Comparison of ENCODE assay signal across 1 cellular context in the genomic region with DNA sequence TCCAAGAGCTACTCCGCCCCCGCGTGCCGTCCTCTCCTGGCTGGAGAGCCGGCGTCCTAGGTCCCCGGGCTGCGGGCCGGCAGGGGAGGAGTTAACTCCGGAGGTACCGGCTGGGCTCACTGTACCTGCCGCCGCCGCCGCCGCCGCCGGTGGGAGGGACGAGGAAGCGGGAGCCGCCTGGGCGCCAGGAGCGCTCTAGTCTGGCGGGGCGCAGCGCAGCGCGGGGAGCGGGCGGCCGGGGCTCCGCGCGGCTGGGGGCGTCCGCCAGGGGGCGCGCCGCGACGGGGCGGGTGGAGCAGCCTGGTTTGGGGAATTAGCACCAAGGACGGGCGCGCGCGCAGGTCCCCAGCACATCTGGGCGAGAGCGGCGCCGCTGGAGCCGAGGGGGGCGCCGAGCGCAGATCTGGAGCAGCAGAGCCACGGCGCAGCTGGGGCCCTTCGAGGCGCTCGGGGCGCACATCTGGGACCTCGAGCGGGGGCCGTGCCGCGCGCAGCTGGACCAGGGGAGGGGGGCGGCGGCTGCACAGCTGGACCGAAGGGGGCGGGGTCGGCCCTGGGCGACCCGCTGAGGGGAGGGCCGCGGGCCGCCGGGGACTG.
TF ChIP-seq lines count a peak whose summit lies in the region.

A gene (plus strand): TSS at position 348 of the 597 bp plus-strand sequence. CDS start 349 bp downstream, outside the sequence.

TF ChIP-seq in GM23338, 12 proteins besides CTCF, POLR2A, EP300 and RAD21 (continued from another document):
- TF ChIP-seq, protein P1, sequence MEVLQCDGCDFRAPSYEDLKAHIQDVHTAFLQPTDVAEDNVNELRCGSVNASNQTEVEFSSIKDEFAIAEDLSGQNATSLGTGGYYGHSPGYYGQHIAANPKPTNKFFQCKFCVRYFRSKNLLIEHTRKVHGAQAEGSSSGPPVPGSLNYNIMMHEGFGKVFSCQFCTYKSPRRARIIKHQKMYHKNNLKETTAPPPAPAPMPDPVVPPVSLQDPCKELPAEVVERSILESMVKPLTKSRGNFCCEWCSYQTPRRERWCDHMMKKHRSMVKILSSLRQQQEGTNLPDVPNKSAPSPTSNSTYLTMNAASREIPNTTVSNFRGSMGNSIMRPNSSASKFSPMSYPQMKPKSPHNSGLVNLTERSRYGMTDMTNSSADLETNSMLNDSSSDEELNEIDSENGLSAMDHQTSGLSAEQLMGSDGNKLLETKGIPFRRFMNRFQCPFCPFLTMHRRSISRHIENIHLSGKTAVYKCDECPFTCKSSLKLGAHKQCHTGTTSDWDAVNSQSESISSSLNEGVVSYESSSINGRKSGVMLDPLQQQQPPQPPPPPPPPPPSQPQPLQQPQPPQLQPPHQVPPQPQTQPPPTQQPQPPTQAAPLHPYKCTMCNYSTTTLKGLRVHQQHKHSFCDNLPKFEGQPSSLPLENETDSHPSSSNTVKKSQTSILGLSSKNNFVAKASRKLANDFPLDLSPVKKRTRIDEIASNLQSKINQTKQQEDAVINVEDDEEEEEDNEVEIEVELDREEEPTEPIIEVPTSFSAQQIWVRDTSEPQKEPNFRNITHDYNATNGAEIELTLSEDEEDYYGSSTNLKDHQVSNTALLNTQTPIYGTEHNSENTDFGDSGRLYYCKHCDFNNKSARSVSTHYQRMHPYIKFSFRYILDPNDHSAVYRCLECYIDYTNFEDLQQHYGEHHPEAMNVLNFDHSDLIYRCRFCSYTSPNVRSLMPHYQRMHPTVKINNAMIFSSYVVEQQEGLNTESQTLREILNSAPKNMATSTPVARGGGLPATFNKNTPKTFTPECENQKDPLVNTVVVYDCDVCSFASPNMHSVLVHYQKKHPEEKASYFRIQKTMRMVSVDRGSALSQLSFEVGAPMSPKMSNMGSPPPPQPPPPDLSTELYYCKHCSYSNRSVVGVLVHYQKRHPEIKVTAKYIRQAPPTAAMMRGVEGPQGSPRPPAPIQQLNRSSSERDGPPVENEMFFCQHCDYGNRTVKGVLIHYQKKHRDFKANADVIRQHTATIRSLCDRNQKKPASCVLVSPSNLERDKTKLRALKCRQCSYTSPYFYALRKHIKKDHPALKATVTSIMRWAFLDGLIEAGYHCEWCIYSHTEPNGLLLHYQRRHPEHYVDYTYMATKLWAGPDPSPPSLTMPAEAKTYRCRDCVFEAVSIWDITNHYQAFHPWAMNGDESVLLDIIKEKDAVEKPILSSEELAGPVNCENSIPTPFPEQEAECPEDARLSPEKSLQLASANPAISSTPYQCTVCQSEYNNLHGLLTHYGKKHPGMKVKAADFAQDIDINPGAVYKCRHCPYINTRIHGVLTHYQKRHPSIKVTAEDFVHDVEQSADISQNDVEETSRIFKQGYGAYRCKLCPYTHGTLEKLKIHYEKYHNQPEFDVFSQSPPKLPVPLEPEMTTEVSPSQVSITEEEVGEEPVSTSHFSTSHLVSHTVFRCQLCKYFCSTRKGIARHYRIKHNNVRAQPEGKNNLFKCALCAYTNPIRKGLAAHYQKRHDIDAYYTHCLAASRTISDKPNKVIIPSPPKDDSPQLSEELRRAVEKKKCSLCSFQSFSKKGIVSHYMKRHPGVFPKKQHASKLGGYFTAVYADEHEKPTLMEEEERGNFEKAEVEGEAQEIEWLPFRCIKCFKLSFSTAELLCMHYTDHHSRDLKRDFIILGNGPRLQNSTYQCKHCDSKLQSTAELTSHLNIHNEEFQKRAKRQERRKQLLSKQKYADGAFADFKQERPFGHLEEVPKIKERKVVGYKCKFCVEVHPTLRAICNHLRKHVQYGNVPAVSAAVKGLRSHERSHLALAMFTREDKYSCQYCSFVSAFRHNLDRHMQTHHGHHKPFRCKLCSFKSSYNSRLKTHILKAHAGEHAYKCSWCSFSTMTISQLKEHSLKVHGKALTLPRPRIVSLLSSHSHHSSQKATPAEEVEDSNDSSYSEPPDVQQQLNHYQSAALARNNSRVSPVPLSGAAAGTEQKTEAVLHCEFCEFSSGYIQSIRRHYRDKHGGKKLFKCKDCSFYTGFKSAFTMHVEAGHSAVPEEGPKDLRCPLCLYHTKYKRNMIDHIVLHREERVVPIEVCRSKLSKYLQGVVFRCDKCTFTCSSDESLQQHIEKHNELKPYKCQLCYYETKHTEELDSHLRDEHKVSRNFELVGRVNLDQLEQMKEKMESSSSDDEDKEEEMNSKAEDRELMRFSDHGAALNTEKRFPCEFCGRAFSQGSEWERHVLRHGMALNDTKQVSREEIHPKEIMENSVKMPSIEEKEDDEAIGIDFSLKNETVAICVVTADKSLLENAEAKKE (CRISPR knock-in tag; IDR thresholded peaks at IDR 0.05): no peak
- no peak for TF ChIP-seq JUNB (IDR thresholded peaks at IDR 0.05; ENCODE audit: unreplicated experiment)
- no peak for TF ChIP-seq CREB1 (CRISPR knock-in tag; IDR thresholded peaks at IDR 0.05; ENCODE audit: low read depth)
- no peak for TF ChIP-seq EZH2phosphoT487 (IDR thresholded peaks at IDR 0.05; ENCODE audit: unreplicated experiment)
- no peak for TF ChIP-seq POLR2AphosphoS5 (IDR thresholded peaks at IDR 0.05; ENCODE audit: low read depth)
- TF ChIP-seq ZNF114 (CRISPR knock-in tag; IDR thresholded peaks at IDR 0.05): no peak
